23 cellular contexts compared by ENCODE assay signal in genomic region chr16:54241525-54241924, GRCh38. TPM values are rescaled to one million over a fixed set of nuclear protein-coding genes. Genes with fewer than 3 reads are reported as not detected.
A peak's percentile ranks its signal among the peaks of the same experiment; 100 is the strongest.
DNase-seq lines count a peak whose midpoint lies in the region; ATAC-seq and TF ChIP-seq lines count a peak whose summit lies in the region.
"Had no signal": no experiment of that assay in that cellular context is flagged by ENCODE, and none has a peak within 500 bp of the region (broad histone marks: within the 10 kb centered on the region; RNA-seq: fewer than 3 reads in every experiment).

No MANE protein-coding gene starts in this region.

- H3K27ac ChIP-seq in DND-41 (ENCODE audit: low read length) = peak overlapping the region; percentile 89; the same call in 1 of the 2 replicates
- no peak overlapping the region for H3K27ac ChIP-seq in testis
- H3K27ac ChIP-seq: A549, C4-2B had no signal

- CTCF ChIA-PET in activated naive CD4-positive, alpha-beta T cell treated with anti-CD3 and anti-CD28 coated beads, Interleukin-2, amount 10 ng/mL, durations not matched to agents 7 days and 5 days (lab: Charles Lee) = no interaction called here

- H3K27me3 ChIP-seq in DND-41 (ENCODE audit: insufficient read depth, low read length, poor library complexity) = no peaks in the 10 kb centered on the region
- no peaks in the 10 kb centered on the region for H3K27me3 ChIP-seq in testis
- H3K27me3 ChIP-seq: MG63 had no signal

- no peaks in the 10 kb centered on the region for H3K79me2 ChIP-seq in DND-41 (ENCODE audit: insufficient read depth, low read length)

- TF ChIP-seq POLR2A in testis (IDR thresholded peaks at IDR 0.05) = no peak

- H3K9me3 ChIP-seq in DND-41 (ENCODE audit: insufficient read depth, low read length, severe bottlenecking) = no peaks in the 10 kb centered on the region
- H3K9me3 ChIP-seq in testis = no peaks in the 10 kb centered on the region
- H3K9me3 ChIP-seq: A549, Caco-2 had no signal

- ATAC-seq in DND-41 (ENCODE audit: insufficient read depth, low read depth) = no peak
- no peak for ATAC-seq in GM21526 (IDR thresholded peaks at IDR 0.05; ENCODE audit: low FRiP score, unreplicated experiment)
- no peak for ATAC-seq in activated naive CD4-positive, alpha-beta T cell treated with anti-CD3 and anti-CD28 coated beads, Interleukin-2, amount 50 U/mL, for 72 hours
- ATAC-seq: CD8-positive, alpha-beta T cell had no signal

- WGBS in testis, 2 donors = 66 to 75% methylated on average over 6 of the region's 6 CpGs

- H3K36me3 Mint-ChIP-seq in activated naive CD4-positive, alpha-beta T cell treated with anti-CD3 and anti-CD28 coated beads, Interleukin-2, amount 10 ng/mL, durations not matched to agents 7 days and 5 days = no peaks in the 10 kb centered on the region
- no peaks in the 10 kb centered on the region for H3K36me3 Mint-ChIP-seq in activated naive CD4-positive, alpha-beta T cell treated with anti-CD3 and anti-CD28 coated beads, Interleukin-2, amount 50 U/mL, for 72 hours
- H3K36me3 Mint-ChIP-seq: CD8-positive, alpha-beta T cell had no signal

- H3K4me1 ChIP-seq in DND-41 (ENCODE audit: insufficient read depth, low read length) (peaks cover 61% of the 10 kb centered on the region), testis (no peaks in the 10 kb centered on the region)
- H3K4me1 ChIP-seq: Caco-2 had no signal

- DNase-seq in DND-41 = no peak
- peak; percentile 66 for DNase-seq in SK-N-DZ (ENCODE audit: low spot score)
- DNase-seq in globus pallidus (ENCODE audit: low spot score) = peak; percentile 44
- DNase-seq in pons (ENCODE audit: low spot score) = peak; percentile 16
- no peak for DNase-seq in activated naive CD4-positive, alpha-beta T cell treated with anti-CD3 and anti-CD28 coated beads, Interleukin-2, amount 10 ng/mL, durations not matched to agents 7 days and 5 days
- DNase-seq in activated naive CD4-positive, alpha-beta T cell treated with anti-CD3 and anti-CD28 coated beads, Interleukin-2, amount 50 U/mL, for 72 hours (ENCODE audit: low spot score in 2 of 2) = no peak
- DNase-seq in testis = no peak
- DNase-seq: AML-193; CD8-positive, alpha-beta T cell; EL; GDM1; KBM-7; MG63; NCI-H1105 treated with DMSO at 0.1 percent for 48 hours; NCI-H2107; NCI-H446 treated with DMSO at 0.1 percent for 48 hours; Right ventricle myocardium superior; RPMI8226 had no signal

- H3K4me2 ChIP-seq in DND-41 (ENCODE audit: insufficient read depth, low read length) = no peak overlapping the region

- H3K36me3 ChIP-seq in DND-41 (ENCODE audit: insufficient read depth, low read length) = no peaks in the 10 kb centered on the region
- H3K36me3 ChIP-seq in testis (ENCODE audit: low read depth, missing control alignments) = no peaks in the 10 kb centered on the region
- H3K36me3 ChIP-seq: MG63 had no signal

- H3K9me3 Mint-ChIP-seq in activated naive CD4-positive, alpha-beta T cell treated with anti-CD3 and anti-CD28 coated beads, Interleukin-2, amount 10 ng/mL, durations not matched to agents 7 days and 5 days = peaks cover 2% of the 10 kb centered on the region
- peaks cover 6% of the 10 kb centered on the region in 2 donors for H3K9me3 Mint-ChIP-seq in activated naive CD4-positive, alpha-beta T cell treated with anti-CD3 and anti-CD28 coated beads, Interleukin-2, amount 50 U/mL, for 72 hours

- H2AFZ ChIP-seq in DND-41 (ENCODE audit: low read depth, low read length) = no peak overlapping the region

- H3K27ac Mint-ChIP-seq in activated naive CD4-positive, alpha-beta T cell treated with anti-CD3 and anti-CD28 coated beads, Interleukin-2, amount 10 ng/mL, durations not matched to agents 7 days and 5 days = no peak overlapping the region
- no peak overlapping the region for H3K27ac Mint-ChIP-seq in activated naive CD4-positive, alpha-beta T cell treated with anti-CD3 and anti-CD28 coated beads, Interleukin-2, amount 50 U/mL, for 72 hours
- H3K27ac Mint-ChIP-seq: CD8-positive, alpha-beta T cell had no signal

- H3K4me3 Mint-ChIP-seq in activated naive CD4-positive, alpha-beta T cell treated with anti-CD3 and anti-CD28 coated beads, Interleukin-2, amount 10 ng/mL, durations not matched to agents 7 days and 5 days = no peak overlapping the region
- H3K4me3 Mint-ChIP-seq: CD8-positive, alpha-beta T cell had no signal

- no peak for TF ChIP-seq CTCF in DND-41 (IDR thresholded peaks at IDR 0.05; ENCODE audit: borderline replicate concordance, extremely low read depth, low read length, poor library complexity, severe bottlenecking)
- no peak for TF ChIP-seq CTCF in testis (IDR thresholded peaks at IDR 0.05)

- no peaks in the 10 kb centered on the region for H3K4me1 Mint-ChIP-seq in activated naive CD4-positive, alpha-beta T cell treated with anti-CD3 and anti-CD28 coated beads, Interleukin-2, amount 10 ng/mL, durations not matched to agents 7 days and 5 days

- H3K9ac ChIP-seq in DND-41 (ENCODE audit: low read depth, low read length) = no peak overlapping the region

- intact Hi-C loops in testis (cut with DNase I; ENCODE audit: low total_unique reads) = no loop called here

- no peaks in the 10 kb centered on the region for H4K20me1 ChIP-seq in DND-41 (ENCODE audit: insufficient read depth, low read length)

- H3K4me3 ChIP-seq in DND-41 (ENCODE audit: low read depth in 1 of 2, low read length in 2 of 2) = no peak overlapping the region
- H3K4me3 ChIP-seq in testis = no peak overlapping the region
- H3K4me3 ChIP-seq: A549, GM12878, MG63 had no signal

- peaks cover 17% of the 10 kb centered on the region for H3K27me3 Mint-ChIP-seq in activated naive CD4-positive, alpha-beta T cell treated with anti-CD3 and anti-CD28 coated beads, Interleukin-2, amount 10 ng/mL, durations not matched to agents 7 days and 5 days

RNA-seq across cellular contexts. Expression of gene IRX3, which starts 45.1 kb away (rescaled TPM):
- 1.6 and 2.2 TPM in 2 replicates for polyA plus RNA-seq in SK-N-DZ (2014; cell fraction: cytosol; rRNA removed)
- 2.5 and 3.3 TPM in 2 replicates for polyA plus RNA-seq in SK-N-DZ (2014; cell fraction: nucleus; rRNA removed)
- not detected for total RNA-seq in activated naive CD4-positive, alpha-beta T cell treated with anti-CD3 and anti-CD28 coated beads, Interleukin-2, amount 50 U/mL, for 72 hours
- total RNA-seq in testis = 1 to 10 TPM; 1.2 to 1.6 TPM
- polyA plus RNA-seq in testis (ENCODE audit: insufficient read depth, low read depth, low replicate concordance) = 1.2 TPM
- total RNA-seq: CD8-positive, alpha-beta T cell; GM12878 had no signal

Comparison
In these comparisons a context has a peak if more than half of its experiments do, and no peak if none do; other contexts are left out.
1. DNase-seq: peak in SK-N-DZ (single experiment), globus pallidus (single experiment) and pons (single experiment); none in DND-41 (single experiment), activated naive CD4-positive, alpha-beta T cell treated with anti-CD3 and anti-CD28 coated beads, Interleukin-2, amount 10 ng/mL, durations not matched to agents 7 days and 5 days (single experiment), activated naive CD4-positive, alpha-beta T cell treated with anti-CD3 and anti-CD28 coated beads, Interleukin-2, amount 50 U/mL, for 72 hours (0 of 2) and testis (single experiment).